Comparison of ENCODE assay signal across 23 cellular contexts in genomic region chr4:156665779-156666366, GRCh38.
A peak's percentile ranks its signal among the peaks of the same experiment; 100 is the strongest.
DNase-seq lines count a peak whose midpoint lies in the region; ATAC-seq and TF ChIP-seq lines count a peak whose summit lies in the region.
"Had no signal": no experiment of that assay in that cellular context is flagged by ENCODE, and none has a peak within 500 bp of the region (broad histone marks: within the 10 kb centered on the region; RNA-seq: fewer than 3 reads in every experiment).

No MANE protein-coding gene starts in this region.

- no peaks in the 10 kb centered on the region for H3K36me3 Mint-ChIP-seq in endodermal cell (ENCODE audit: low read depth)
- H3K36me3 Mint-ChIP-seq: CD14-positive monocyte had no signal

- no peak overlapping the region for H2BK15ac ChIP-seq in neuronal stem cell (ENCODE audit: low read length)

- H3K4me3 Mint-ChIP-seq in endodermal cell, result no peak overlapping the region
- H3K4me3 Mint-ChIP-seq: CD14-positive monocyte had no signal

- no peaks in the 10 kb centered on the region for H3K27me3 Mint-ChIP-seq in endodermal cell (ENCODE audit: insufficient read depth)

- H3K4me2 ChIP-seq in neuronal stem cell (ENCODE audit: insufficient read depth, low read length, poor library complexity, severe bottlenecking), result no peak overlapping the region

- no peaks in the 10 kb centered on the region for H3K4me1 ChIP-seq in endodermal cell (ENCODE audit: control insufficient read depth, insufficient read depth, low read length)
- H3K4me1 ChIP-seq in neuronal stem cell (ENCODE audit: control insufficient read depth in 2 of 2, insufficient read depth in 1 of 2, low read depth in 1 of 2, low read length in 2 of 2), result peaks cover 0 to 2% of the 10 kb centered on the region in 2 donors
- no peaks in the 10 kb centered on the region for H3K4me1 ChIP-seq in tibial artery
- H3K4me1 ChIP-seq in mucosa of descending colon (ENCODE audit: low read depth), result no peaks in the 10 kb centered on the region

- no peak overlapping the region for H4K91ac ChIP-seq in neuronal stem cell (ENCODE audit: low read depth, low read length, poor library complexity)

- H3K9ac ChIP-seq in endodermal cell (ENCODE audit: extremely low read depth, low read length, poor library complexity, severe bottlenecking), result no peak overlapping the region
- H3K9ac ChIP-seq in neuronal stem cell (ENCODE audit: low read depth, low read length, poor library complexity), result no peak overlapping the region
- H3K9ac ChIP-seq: GM23248 had no signal

- H3K27ac ChIP-seq in endodermal cell (ENCODE audit: low read depth, low read length) (peak overlapping the region; percentile 6), neuronal stem cell (replicated peaks; ENCODE audit: low read length) (no peak overlapping the region), tibial artery (no peak overlapping the region)
- H3K27ac ChIP-seq: GM23248, HL-60 had no signal

- H2BK12ac ChIP-seq in neuronal stem cell (ENCODE audit: low read length), result no peak overlapping the region

- H3K9me3 ChIP-seq in endodermal cell (ENCODE audit: control insufficient read depth, low read length), result no peaks in the 10 kb centered on the region
- no peaks in the 10 kb centered on the region for H3K9me3 ChIP-seq in neuronal stem cell (replicated peaks in 1 of 2; ENCODE audit: control insufficient read depth in 2 of 2, insufficient read depth in 1 of 2, low read depth in 1 of 2, low read length in 2 of 2)
- no peaks in the 10 kb centered on the region for H3K9me3 ChIP-seq in tibial artery
- no peaks in the 10 kb centered on the region for H3K9me3 ChIP-seq in mucosa of descending colon
- H3K9me3 ChIP-seq: MG63 had no signal

- TF ChIP-seq CTCF in endodermal cell (conservative IDR thresholded peaks at IDR 0.05) (no peak), tibial artery (IDR thresholded peaks at IDR 0.05) (no peak), mucosa of descending colon (IDR thresholded peaks at IDR 0.05) (no peak)

- H3K79me1 ChIP-seq in neuronal stem cell (ENCODE audit: low read depth, low read length), result no peaks in the 10 kb centered on the region

- no peak overlapping the region for H3K14ac ChIP-seq in neuronal stem cell (ENCODE audit: low read length)

- intact Hi-C loops in tibial artery (cut with DNase I; ENCODE audit: low total_unique reads) (no loop called here), mucosa of descending colon (cut with DNase I, micrococcal nuclease) (loop anchor here in 1 of 2 donors (10.0 kb wide), 1 partner anchor 191 kb away; no protein-coding TSS in a partner anchor)

- no peak overlapping the region for H3K4ac ChIP-seq in neuronal stem cell (ENCODE audit: low read length)

- no peak overlapping the region for H2BK120ac ChIP-seq in neuronal stem cell (ENCODE audit: low read depth, low read length)

- no peak overlapping the region for H3K27ac Mint-ChIP-seq in endodermal cell
- H3K27ac Mint-ChIP-seq: CD14-positive monocyte had no signal

- H3K4me3 ChIP-seq in endodermal cell (ENCODE audit: low read length) (no peak overlapping the region), neuronal stem cell (ENCODE audit: low read length in 2 of 2) (no peak overlapping the region), tibial artery (no peak overlapping the region), mucosa of descending colon (no peak overlapping the region)
- H3K4me3 ChIP-seq: GM23248, K562, MG63 had no signal

- H3K4me1 Mint-ChIP-seq in endodermal cell, result peaks cover 22% of the 10 kb centered on the region
- H3K4me1 Mint-ChIP-seq: CD14-positive monocyte had no signal

- H2BK5ac ChIP-seq in neuronal stem cell (ENCODE audit: low read length), result no peak overlapping the region

- H3K9me3 Mint-ChIP-seq in endodermal cell, result no peaks in the 10 kb centered on the region

- H3K18ac ChIP-seq in neuronal stem cell (ENCODE audit: low read length), result no peak overlapping the region

- H3K36me3 ChIP-seq in endodermal cell (ENCODE audit: control insufficient read depth, insufficient read depth, low read length), result no peaks in the 10 kb centered on the region
- no peaks in the 10 kb centered on the region for H3K36me3 ChIP-seq in neuronal stem cell (replicated peaks in 1 of 2; ENCODE audit: control insufficient read depth in 2 of 2, insufficient read depth in 2 of 2, low read length in 2 of 2)
- H3K36me3 ChIP-seq in tibial artery, result no peaks in the 10 kb centered on the region
- no peaks in the 10 kb centered on the region for H3K36me3 ChIP-seq in mucosa of descending colon (ENCODE audit: low read depth)
- H3K36me3 ChIP-seq: MG63 had no signal

- no peak overlapping the region for H3K23ac ChIP-seq in neuronal stem cell (ENCODE audit: low read depth, low read length, poor library complexity)

- no peak overlapping the region for H4K8ac ChIP-seq in neuronal stem cell (ENCODE audit: low read depth, low read length)

- 95% methylated on average over 3 of the region's 3 CpGs; no CpG with 5 or more reads in 1 of the 2 experiments for WGBS in endodermal cell (ENCODE audit: insufficient coverage in 1 of 2, insufficient read length in 1 of 2), 2 experiments
- WGBS in neuronal stem cell (ENCODE audit: extremely low coverage in 2 of 2, insufficient read length in 2 of 2, insufficient replicate concordance in 1 of 2), 2 donors, result no CpG with 5 or more reads among the region's 3 CpGs

- peak overlapping the region; percentile 21 for H2AFZ ChIP-seq in neuronal stem cell (ENCODE audit: low read length)
- H2AFZ ChIP-seq: GM23248 had no signal

- no peak overlapping the region for H2AK5ac ChIP-seq in neuronal stem cell (ENCODE audit: low read depth, low read length)

- H3K27me3 ChIP-seq in endodermal cell (ENCODE audit: control insufficient read depth, insufficient read depth, low read length, poor library complexity, severe bottlenecking), result no peaks in the 10 kb centered on the region
- no peaks in the 10 kb centered on the region for H3K27me3 ChIP-seq in neuronal stem cell (ENCODE audit: control insufficient read depth in 3 of 3, insufficient read depth in 3 of 3, low read depth in 1 of 3, low read length in 3 of 3)
- no peaks in the 10 kb centered on the region for H3K27me3 ChIP-seq in tibial artery
- H3K27me3 ChIP-seq: MG63 had no signal

- DNase-seq in endodermal cell, result peak; percentile 46
- DNase-seq in neuronal stem cell (ENCODE audit: low spot score), result no peak
- no peak for DNase-seq in SHP77 (lab: John Stamatoyannopoulos, UW)
- DNase-seq in stimulated activated CD4-positive, alpha-beta T cell treated with anti-CD3 and anti-CD28 coated beads, Interleukin-4, amount 100 ng/mL, for 24 hours, result no peak
- no peak for DNase-seq in tibial artery
- DNase-seq in mucosa of descending colon, result no peak
- DNase-seq: AML-193, GM23248, MG63, NCI-H1048, NCI-H1417 treated with DMSO at 0.1 percent for 48 hours, NCI-H187, NCI-H2107, NCI-H446 treated with DMSO at 0.1 percent for 48 hours, NCI-H526 treated with DMSO at 0.1 percent for 48 hours had no signal

- ATAC-seq in GM18502 (IDR thresholded peaks at IDR 0.05; ENCODE audit: poor library complexity, unreplicated experiment) (peak; percentile 63), HG02852 (IDR thresholded peaks at IDR 0.05; ENCODE audit: unreplicated experiment) (peak; percentile 55), mucosa of descending colon (no peak)
- ATAC-seq: HCT116, HepG2, K562, Right ventricle myocardium inferior had no signal
